ENCODE assay signal across 11 cellular contexts in genomic region chr3:52313188-52313773, GRCh38. TPM values are rescaled to one million over a fixed set of nuclear protein-coding genes. Genes with fewer than 3 reads are reported as not detected.
DNase-seq lines count a peak whose midpoint lies in the region; ATAC-seq lines count a peak whose summit lies in the region.
"Had no signal": no experiment of that assay in that cellular context is flagged by ENCODE, and none has a peak within 500 bp of the region (broad histone marks: within the 10 kb centered on the region; RNA-seq: fewer than 3 reads in every experiment).

No MANE protein-coding gene starts in this region.

- no peak for DNase-seq in activated T-cell treated with anti-CD3 and anti-CD28 coated beads, Interleukin-2, amount 50 U/mL, for 24 hours
- no peak for DNase-seq in activated T-cell treated with anti-CD3 and anti-CD28 coated beads, Interleukin-2, amount 50 U/mL, for 4 hours
- no peak for DNase-seq in stimulated activated effector memory CD8-positive, alpha-beta T cell treated with anti-CD3 and anti-CD28 coated beads, Interleukin-12 subunit alpha, Interleukin-12 subunit beta, amount 100 ng/mL, for 72 hours (ENCODE audit: low spot score in 2 of 2)
- DNase-seq in NCI-H524 (lab: John Stamatoyannopoulos, UW) (no peak), superior temporal gyrus (ENCODE audit: extremely low spot score) (no peak), COLO668 (lab: John Stamatoyannopoulos, UW; ENCODE audit: unreplicated experiment) (no peak)
- DNase-seq: activated naive CD4-positive, alpha-beta T cell treated with anti-CD3 and anti-CD28 coated beads, Interleukin-2, amount 10 ng/mL, durations not matched to agents 7 days and 5 days; NCI-H2107; T-helper 9 cell had no signal

- H3K27ac Mint-ChIP-seq in activated T-cell treated with anti-CD3 and anti-CD28 coated beads, Interleukin-2, amount 50 U/mL, for 24 hours = peak overlapping the region; percentile 85
- H3K27ac Mint-ChIP-seq in activated T-helper 17 cell treated with anti-CD3 and anti-CD28 coated beads, Interleukin-2, amount 50 U/mL, for 72 hours = peak overlapping the region; percentile 84
- peak overlapping the region; percentile 90 for H3K27ac Mint-ChIP-seq in stimulated activated effector memory CD8-positive, alpha-beta T cell treated with anti-CD3 and anti-CD28 coated beads, Interleukin-12 subunit alpha, Interleukin-12 subunit beta, amount 100 ng/mL, for 72 hours
- H3K27ac Mint-ChIP-seq: activated naive CD4-positive, alpha-beta T cell treated with anti-CD3 and anti-CD28 coated beads, Interleukin-2, amount 10 ng/mL, durations not matched to agents 7 days and 5 days had no signal

- H3K4me1 Mint-ChIP-seq in activated T-cell treated with anti-CD3 and anti-CD28 coated beads, Interleukin-2, amount 50 U/mL, for 24 hours (ENCODE audit: low read depth) = peaks cover 46% of the 10 kb centered on the region
- H3K4me1 Mint-ChIP-seq in activated T-cell treated with anti-CD3 and anti-CD28 coated beads, Interleukin-2, amount 50 U/mL, for 4 hours (ENCODE audit: low read depth) = peaks cover 30% of the 10 kb centered on the region
- peaks cover 26% of the 10 kb centered on the region for H3K4me1 Mint-ChIP-seq in activated T-helper 17 cell treated with anti-CD3 and anti-CD28 coated beads, Interleukin-2, amount 50 U/mL, for 72 hours
- peaks cover 81% of the 10 kb centered on the region for H3K4me1 Mint-ChIP-seq in stimulated activated effector memory CD8-positive, alpha-beta T cell treated with anti-CD3 and anti-CD28 coated beads, Interleukin-12 subunit alpha, Interleukin-12 subunit beta, amount 100 ng/mL, for 72 hours

- no peaks in the 10 kb centered on the region for H3K9me3 Mint-ChIP-seq in activated T-cell treated with anti-CD3 and anti-CD28 coated beads, Interleukin-2, amount 50 U/mL, for 24 hours
- H3K9me3 Mint-ChIP-seq in activated T-cell treated with anti-CD3 and anti-CD28 coated beads, Interleukin-2, amount 50 U/mL, for 4 hours = no peaks in the 10 kb centered on the region
- H3K9me3 Mint-ChIP-seq in activated T-helper 17 cell treated with anti-CD3 and anti-CD28 coated beads, Interleukin-2, amount 50 U/mL, for 72 hours = no peaks in the 10 kb centered on the region
- H3K9me3 Mint-ChIP-seq in stimulated activated effector memory CD8-positive, alpha-beta T cell treated with anti-CD3 and anti-CD28 coated beads, Interleukin-12 subunit alpha, Interleukin-12 subunit beta, amount 100 ng/mL, for 72 hours = no peaks in the 10 kb centered on the region
- H3K9me3 Mint-ChIP-seq: activated naive CD4-positive, alpha-beta T cell treated with anti-CD3 and anti-CD28 coated beads, Interleukin-2, amount 10 ng/mL, durations not matched to agents 7 days and 5 days had no signal

- peaks cover 3% of the 10 kb centered on the region for H3K36me3 Mint-ChIP-seq in activated T-cell treated with anti-CD3 and anti-CD28 coated beads, Interleukin-2, amount 50 U/mL, for 24 hours (ENCODE audit: low read depth)
- peaks cover 3% of the 10 kb centered on the region for H3K36me3 Mint-ChIP-seq in activated T-cell treated with anti-CD3 and anti-CD28 coated beads, Interleukin-2, amount 50 U/mL, for 4 hours (ENCODE audit: insufficient read depth)
- H3K36me3 Mint-ChIP-seq in activated T-helper 17 cell treated with anti-CD3 and anti-CD28 coated beads, Interleukin-2, amount 50 U/mL, for 72 hours (ENCODE audit: low read depth) = no peaks in the 10 kb centered on the region
- no peaks in the 10 kb centered on the region for H3K36me3 Mint-ChIP-seq in stimulated activated effector memory CD8-positive, alpha-beta T cell treated with anti-CD3 and anti-CD28 coated beads, Interleukin-12 subunit alpha, Interleukin-12 subunit beta, amount 100 ng/mL, for 72 hours

- no peak for ATAC-seq in activated T-cell treated with anti-CD3 and anti-CD28 coated beads, Interleukin-2, amount 50 U/mL, for 4 hours
- ATAC-seq in HG02870 (IDR thresholded peaks at IDR 0.05; ENCODE audit: unreplicated experiment) = peak; percentile 5
- ATAC-seq in activated T-helper 17 cell treated with anti-CD3 and anti-CD28 coated beads, Interleukin-2, amount 50 U/mL, for 72 hours (replicated peaks) = no peak
- no peak for ATAC-seq in stimulated activated effector memory CD8-positive, alpha-beta T cell treated with anti-CD3 and anti-CD28 coated beads, Interleukin-12 subunit alpha, Interleukin-12 subunit beta, amount 100 ng/mL, for 72 hours

- H3K4me3 Mint-ChIP-seq in activated T-cell treated with anti-CD3 and anti-CD28 coated beads, Interleukin-2, amount 50 U/mL, for 24 hours = no peak overlapping the region
- H3K4me3 Mint-ChIP-seq in activated T-cell treated with anti-CD3 and anti-CD28 coated beads, Interleukin-2, amount 50 U/mL, for 4 hours = no peak overlapping the region
- no peak overlapping the region for H3K4me3 Mint-ChIP-seq in activated T-helper 17 cell treated with anti-CD3 and anti-CD28 coated beads, Interleukin-2, amount 50 U/mL, for 72 hours
- peak overlapping the region; percentile 16 for H3K4me3 Mint-ChIP-seq in stimulated activated effector memory CD8-positive, alpha-beta T cell treated with anti-CD3 and anti-CD28 coated beads, Interleukin-12 subunit alpha, Interleukin-12 subunit beta, amount 100 ng/mL, for 72 hours
- H3K4me3 Mint-ChIP-seq: activated naive CD4-positive, alpha-beta T cell treated with anti-CD3 and anti-CD28 coated beads, Interleukin-2, amount 10 ng/mL, durations not matched to agents 7 days and 5 days had no signal

- no peaks in the 10 kb centered on the region for H3K27me3 Mint-ChIP-seq in activated T-cell treated with anti-CD3 and anti-CD28 coated beads, Interleukin-2, amount 50 U/mL, for 24 hours
- H3K27me3 Mint-ChIP-seq in activated T-cell treated with anti-CD3 and anti-CD28 coated beads, Interleukin-2, amount 50 U/mL, for 4 hours (ENCODE audit: low read depth) = no peaks in the 10 kb centered on the region
- no peaks in the 10 kb centered on the region for H3K27me3 Mint-ChIP-seq in activated T-helper 17 cell treated with anti-CD3 and anti-CD28 coated beads, Interleukin-2, amount 50 U/mL, for 72 hours

RNA-seq across cellular contexts. Expression of gene DNAH1, which starts 2.8 kb away (rescaled TPM):
- 1 to 10 TPM; 6.4 to 8.4 (median 6.6) TPM for total RNA-seq in activated T-cell treated with anti-CD3 and anti-CD28 coated beads, Interleukin-2, amount 50 U/mL, for 4 hours
- 10 to 100 TPM; 17.2 to 26.5 TPM for total RNA-seq in activated T-helper 17 cell treated with anti-CD3 and anti-CD28 coated beads, Interleukin-2, amount 50 U/mL, for 72 hours

RNA-seq across cellular contexts. Expression of gene GLYCTK, which starts 25.7 kb away (rescaled TPM):
- total RNA-seq in activated T-cell treated with anti-CD3 and anti-CD28 coated beads, Interleukin-2, amount 50 U/mL, for 4 hours = 10 to 100 TPM; 13.0 to 15.5 (median 13.3) TPM
- 10 to 100 TPM; 22.8 to 25.2 TPM for total RNA-seq in activated T-helper 17 cell treated with anti-CD3 and anti-CD28 coated beads, Interleukin-2, amount 50 U/mL, for 72 hours

RNA-seq across cellular contexts. Expression of gene WDR82, which starts 34.8 kb away (rescaled TPM):
- total RNA-seq in activated T-cell treated with anti-CD3 and anti-CD28 coated beads, Interleukin-2, amount 50 U/mL, for 4 hours = 100 to 1,000 TPM; 107 to 119 (median 115) TPM
- total RNA-seq in activated T-helper 17 cell treated with anti-CD3 and anti-CD28 coated beads, Interleukin-2, amount 50 U/mL, for 72 hours = 100 to 1,000 TPM in 1 of 2 donors, 10 to 100 TPM in 1; 81.1 to 106 TPM
